Comparison of ENCODE assay signal across 9 cellular contexts in genomic region chr11:68032003-68032402, GRCh38. TPM values are rescaled to one million over a fixed set of nuclear protein-coding genes. Genes with fewer than 3 reads are reported as not detected.
DNase-seq lines count a peak whose midpoint lies in the region; ATAC-seq and TF ChIP-seq lines count a peak whose summit lies in the region.
"Had no signal": no experiment of that assay in that cellular context is flagged by ENCODE, and none has a peak within 500 bp of the region (broad histone marks: within the 10 kb centered on the region; RNA-seq: fewer than 3 reads in every experiment).

No MANE protein-coding gene starts in this region.

- H3K27ac ChIP-seq in fibroblast of lung (ENCODE audit: insufficient read depth, low read length), result no peak overlapping the region

- H3K4me3 Mint-ChIP-seq in activated naive CD4-positive, alpha-beta T cell treated with anti-CD3 and anti-CD28 coated beads, Interleukin-2, amount 50 U/mL, for 24 hours, result peak overlapping the region; percentile 99
- H3K4me3 Mint-ChIP-seq in T-helper 17 cell, result peak overlapping the region; percentile 97
- H3K4me3 Mint-ChIP-seq in stimulated activated effector memory CD8-positive, alpha-beta T cell treated with anti-CD3 and anti-CD28 coated beads, Interleukin-12 subunit alpha, Interleukin-12 subunit beta, amount 100 ng/mL, for 72 hours, result peak overlapping the region; percentile 90

- DNase-seq in activated naive CD4-positive, alpha-beta T cell treated with Interleukin-2 at 50 U/mL for 16 hours, result no peak
- DNase-seq in T-helper 17 cell (no peak), fibroblast of lung (ENCODE audit: low read depth in 2 of 2) (no peak), putamen (ENCODE audit: low spot score) (no peak), RPMI8226 (no peak)
- no peak for DNase-seq in stimulated activated effector memory CD8-positive, alpha-beta T cell treated with anti-CD3 and anti-CD28 coated beads, Interleukin-12 subunit alpha, Interleukin-12 subunit beta, amount 100 ng/mL, for 72 hours (ENCODE audit: low spot score in 2 of 2)

- no peak overlapping the region for H3K9ac ChIP-seq in fibroblast of lung (ENCODE audit: insufficient read depth, low read length)

- peaks cover 15% of the 10 kb centered on the region for H3K79me2 ChIP-seq in fibroblast of lung (ENCODE audit: control insufficient read depth, insufficient read depth, low read length)

- no peak overlapping the region for H2AFZ ChIP-seq in fibroblast of lung (ENCODE audit: low read length)

- H3K27ac Mint-ChIP-seq in activated naive CD4-positive, alpha-beta T cell treated with anti-CD3 and anti-CD28 coated beads, Interleukin-2, amount 50 U/mL, for 24 hours, result no peak overlapping the region
- H3K27ac Mint-ChIP-seq in T-helper 17 cell, result peak overlapping the region; percentile 96
- H3K27ac Mint-ChIP-seq in stimulated activated effector memory CD8-positive, alpha-beta T cell treated with anti-CD3 and anti-CD28 coated beads, Interleukin-12 subunit alpha, Interleukin-12 subunit beta, amount 100 ng/mL, for 72 hours, result peak overlapping the region; percentile 96

- H3K27me3 ChIP-seq in fibroblast of lung (ENCODE audit: control insufficient read depth, insufficient read depth, low read length), result no peaks in the 10 kb centered on the region

- no peak for TF ChIP-seq CTCF in fibroblast of lung (conservative IDR thresholded peaks at IDR 0.05 in 1 of 2, IDR thresholded peaks at IDR 0.05 in 1 of 2; ENCODE audit: low read depth in 1 of 2, low read length in 2 of 2)

- H3K27me3 Mint-ChIP-seq in activated naive CD4-positive, alpha-beta T cell treated with anti-CD3 and anti-CD28 coated beads, Interleukin-2, amount 50 U/mL, for 24 hours, result no peaks in the 10 kb centered on the region
- H3K27me3 Mint-ChIP-seq in T-helper 17 cell, result no peaks in the 10 kb centered on the region

- H3K36me3 Mint-ChIP-seq in activated naive CD4-positive, alpha-beta T cell treated with anti-CD3 and anti-CD28 coated beads, Interleukin-2, amount 50 U/mL, for 24 hours, result peaks cover 1% of the 10 kb centered on the region
- H3K36me3 Mint-ChIP-seq in T-helper 17 cell (ENCODE audit: low read depth), result peaks cover 3% of the 10 kb centered on the region
- peaks cover 32% of the 10 kb centered on the region for H3K36me3 Mint-ChIP-seq in stimulated activated effector memory CD8-positive, alpha-beta T cell treated with anti-CD3 and anti-CD28 coated beads, Interleukin-12 subunit alpha, Interleukin-12 subunit beta, amount 100 ng/mL, for 72 hours

- peak overlapping the region in 1 of 4 experiments; percentile 89 for H3K4me3 ChIP-seq in fibroblast of lung (replicated peaks in 1 of 4; ENCODE audit: control extremely low read depth in 1 of 4, insufficient read depth in 1 of 4, low read depth in 3 of 4, low read length in 4 of 4)

- H3K4me1 ChIP-seq in fibroblast of lung (ENCODE audit: control insufficient read depth, extremely low read depth, insufficient read depth, low read length), result peaks cover 12% of the 10 kb centered on the region

- H3K9me3 ChIP-seq in T-helper 17 cell (ENCODE audit: control insufficient read depth, low read length, poor library complexity, severe bottlenecking) (no peaks in the 10 kb centered on the region), fibroblast of lung (ENCODE audit: control insufficient read depth, insufficient read depth, low read depth, low read length) (no peaks in the 10 kb centered on the region)

- no peaks in the 10 kb centered on the region for H4K20me1 ChIP-seq in fibroblast of lung (ENCODE audit: control insufficient read depth, extremely low read depth, insufficient read depth, low read length)

- no peaks in the 10 kb centered on the region for H3K9me3 Mint-ChIP-seq in activated naive CD4-positive, alpha-beta T cell treated with anti-CD3 and anti-CD28 coated beads, Interleukin-2, amount 50 U/mL, for 24 hours
- H3K9me3 Mint-ChIP-seq in stimulated activated effector memory CD8-positive, alpha-beta T cell treated with anti-CD3 and anti-CD28 coated beads, Interleukin-12 subunit alpha, Interleukin-12 subunit beta, amount 100 ng/mL, for 72 hours, result no peaks in the 10 kb centered on the region
- H3K9me3 Mint-ChIP-seq: CD14-positive monocyte had no signal

- peaks cover 12% of the 10 kb centered on the region for H3K36me3 ChIP-seq in fibroblast of lung (ENCODE audit: control insufficient read depth, insufficient read depth, low read length)

- H3K4me2 ChIP-seq in fibroblast of lung (ENCODE audit: extremely low read depth, insufficient read depth, low read length), result peak overlapping the region; percentile 97

- peaks cover 27% of the 10 kb centered on the region for H3K4me1 Mint-ChIP-seq in activated naive CD4-positive, alpha-beta T cell treated with anti-CD3 and anti-CD28 coated beads, Interleukin-2, amount 50 U/mL, for 24 hours
- H3K4me1 Mint-ChIP-seq in T-helper 17 cell, result peaks cover 22% of the 10 kb centered on the region
- peaks cover 47% of the 10 kb centered on the region for H3K4me1 Mint-ChIP-seq in stimulated activated effector memory CD8-positive, alpha-beta T cell treated with anti-CD3 and anti-CD28 coated beads, Interleukin-12 subunit alpha, Interleukin-12 subunit beta, amount 100 ng/mL, for 72 hours

- ATAC-seq in T-helper 17 cell (no peak), HG02852 (IDR thresholded peaks at IDR 0.05; ENCODE audit: unreplicated experiment) (no peak)
- ATAC-seq in stimulated activated effector memory CD8-positive, alpha-beta T cell treated with anti-CD3 and anti-CD28 coated beads, Interleukin-12 subunit alpha, Interleukin-12 subunit beta, amount 100 ng/mL, for 72 hours, result no peak

RNA-seq across cellular contexts. Expression of gene NDUFS8, which starts 1.5 kb away (rescaled TPM):
- total RNA-seq in T-helper 17 cell (10 to 100 TPM; 59.5 to 64.2 TPM), fibroblast of lung (88.1 and 148 TPM in 2 replicates)
- 36.3 and 53.5 TPM in 2 replicates for polyA plus RNA-seq in fibroblast of lung
- polyA plus RNA-seq in fibroblast of lung (2012), result 146 and 217 TPM in 2 replicates
- polyA minus RNA-seq in fibroblast of lung (ENCODE audit: low replicate concordance), result 112 and 143 TPM in 2 replicates

RNA-seq across cellular contexts. Expression of gene TCIRG1, which starts 6.8 kb away (rescaled TPM):
- total RNA-seq in T-helper 17 cell (100 to 1,000 TPM; 187 to 207 TPM), fibroblast of lung (42.1 and 46.2 TPM in 2 replicates)
- polyA plus RNA-seq in fibroblast of lung, result 24.7 and 26.7 TPM in 2 replicates
- 42.3 and 42.9 TPM in 2 replicates for polyA plus RNA-seq in fibroblast of lung (2012)
- polyA minus RNA-seq in fibroblast of lung (ENCODE audit: low replicate concordance), result 47.1 and 61.2 TPM in 2 replicates

RNA-seq across cellular contexts. Expression of gene ALDH3B1, which starts 21.9 kb away (rescaled TPM):
- total RNA-seq in T-helper 17 cell (1 to 10 TPM; 1.1 TPM), fibroblast of lung (24.9 and 57.6 TPM in 2 replicates)
- polyA plus RNA-seq in fibroblast of lung, result 19.1 and 39.0 TPM in 2 replicates
- polyA plus RNA-seq in fibroblast of lung (2012), result 28.9 and 61.9 TPM in 2 replicates
- 14.7 and 50.0 TPM in 2 replicates for polyA minus RNA-seq in fibroblast of lung (ENCODE audit: low replicate concordance)

RNA-seq across cellular contexts. Expression of gene UNC93B1, which starts 28.1 kb away (rescaled TPM):
- 10 to 100 TPM; 24.7 to 27.2 TPM for total RNA-seq in T-helper 17 cell
- total RNA-seq in fibroblast of lung, result 20.0 and 20.5 TPM in 2 replicates
- polyA plus RNA-seq in fibroblast of lung, result 11.5 and 15.7 TPM in 2 replicates
- polyA plus RNA-seq in fibroblast of lung (2012), result 10.8 and 17.2 TPM in 2 replicates
- 35.3 and 55.9 TPM in 2 replicates for polyA minus RNA-seq in fibroblast of lung (ENCODE audit: low replicate concordance)

Comparison
In these comparisons a context has a peak if more than half of its experiments do, and no peak if none do; other contexts are left out.
1. RNA of gene ALDH3B1, which starts 21.9 kb away (total RNA-seq): 24.9 to 57.6 TPM in fibroblast of lung; 1.1 TPM in T-helper 17 cell; every median in the first group is over 10 times any median in the second.
2. Peak in every context shown above with its lines, with median percentiles within 50 percentile points of each other: H3K4me3 Mint-ChIP-seq.